In the genomic region with DNA sequence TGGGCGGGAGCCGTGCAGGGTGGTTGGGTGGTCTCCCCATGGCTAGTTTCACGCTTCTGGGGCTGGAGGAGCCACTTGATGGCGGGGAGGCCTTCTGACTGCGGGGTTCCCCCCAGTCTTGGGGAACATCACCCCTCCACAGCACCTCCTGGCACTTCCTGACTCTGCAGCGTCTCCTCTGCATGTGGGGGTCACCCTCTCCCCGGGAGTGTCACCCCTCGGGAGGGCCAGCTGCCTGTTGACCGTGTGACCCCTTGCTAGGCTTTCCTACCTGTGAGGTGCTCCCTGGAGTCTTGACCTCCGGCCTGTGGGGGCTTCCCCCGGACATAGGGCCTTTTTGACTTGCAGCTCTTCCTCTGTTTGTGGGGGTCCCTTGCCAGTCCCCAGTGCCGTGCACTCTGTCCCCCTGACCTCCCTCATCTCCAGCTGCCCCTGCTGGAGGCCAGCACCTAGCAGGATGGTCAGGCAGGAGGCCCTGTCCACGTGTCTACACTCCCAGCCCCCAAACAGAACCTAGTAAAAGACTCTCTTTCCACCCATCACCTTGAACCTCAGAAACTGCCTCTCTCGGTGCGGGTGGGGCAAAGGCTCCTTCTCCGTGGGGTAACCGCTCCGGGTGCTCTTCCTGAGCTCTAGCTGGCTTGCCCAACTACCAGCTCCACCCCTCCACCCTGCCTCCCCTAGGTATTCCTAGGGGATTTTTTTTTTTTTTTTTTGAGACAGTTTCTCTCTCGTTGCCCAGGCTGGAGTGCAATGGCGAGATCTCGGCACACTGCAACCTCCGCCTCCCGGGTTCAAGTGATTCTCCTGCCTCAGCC, we compare ENCODE assay signal across 8 cellular contexts. TPM values are rescaled to one million over a fixed set of nuclear protein-coding genes. Genes with fewer than 3 reads are reported as not detected.
DNase-seq lines count a peak whose midpoint lies in the region; ATAC-seq and TF ChIP-seq lines count a peak whose summit lies in the region.

No MANE protein-coding gene starts in this region.

- H3K27me3 Mint-ChIP-seq in CD4-positive, alpha-beta memory T cell, result peaks cover 0 to 2% of the 10 kb centered on the region in 2 donors
- H3K27me3 Mint-ChIP-seq in activated naive CD8-positive, alpha-beta T cell, result no peaks in the 10 kb centered on the region

- H3K36me3 ChIP-seq in CD4-positive, alpha-beta memory T cell (ENCODE audit: insufficient read depth, low read length), result no peaks in the 10 kb centered on the region
- H3K36me3 ChIP-seq in kidney epithelial cell (ENCODE audit: control insufficient read depth, insufficient read depth, low read length), result no peaks in the 10 kb centered on the region
- peaks cover 3% of the 10 kb centered on the region for H3K36me3 ChIP-seq in thymus (ENCODE audit: control insufficient read depth, insufficient read depth)

- no peaks in the 10 kb centered on the region for H3K9me3 ChIP-seq in CD4-positive, alpha-beta memory T cell (ENCODE audit: control insufficient read depth in 1 of 2, low read length in 2 of 2)
- no peaks in the 10 kb centered on the region for H3K9me3 ChIP-seq in thymus (ENCODE audit: control insufficient read depth)

- no peaks in the 10 kb centered on the region for H3K9me3 Mint-ChIP-seq in CD4-positive, alpha-beta memory T cell
- no peaks in the 10 kb centered on the region for H3K9me3 Mint-ChIP-seq in activated naive CD8-positive, alpha-beta T cell (ENCODE audit: low read depth)

- peak overlapping the region; percentile 56 for H3K27ac ChIP-seq in CD4-positive, alpha-beta memory T cell (ENCODE audit: low read depth, low read length)
- peak overlapping the region; percentile 81 for H3K27ac ChIP-seq in thymus (ENCODE audit: low read depth)

- H3K36me3 Mint-ChIP-seq in CD4-positive, alpha-beta memory T cell, result no peaks in the 10 kb centered on the region
- H3K36me3 Mint-ChIP-seq in activated naive CD8-positive, alpha-beta T cell, result no peaks in the 10 kb centered on the region

- H3K4me1 ChIP-seq in CD4-positive, alpha-beta memory T cell (ENCODE audit: insufficient read depth, low read length), result peaks cover 15% of the 10 kb centered on the region
- H3K4me1 ChIP-seq in thymus (ENCODE audit: control insufficient read depth, insufficient read depth, low read length), result peaks cover 11% of the 10 kb centered on the region

- POLR2A ChIA-PET in CD4-positive, alpha-beta memory T cell (lab: Charles Lee; ENCODE audit: partially characterized antibody), result interaction anchor here (1.2 kb wide), 1 partner anchor 16 kb away, joined by 8 read pairs; no protein-coding TSS in a partner anchor

- CTCF ChIA-PET in CD4-positive, alpha-beta memory T cell (lab: Charles Lee; ENCODE audit: partially characterized antibody), result interaction anchor here (1.0 kb wide), 1 partner anchor 72 kb away, joined by 3 read pairs; no protein-coding TSS in a partner anchor

- no peak for DNase-seq in CD4-positive, alpha-beta memory T cell
- DNase-seq in HFF-Myc (ENCODE audit: extremely low read depth, low read depth) (no peak), kidney epithelial cell (ENCODE audit: low read depth) (no peak), NCI-H128 (lab: John Stamatoyannopoulos, UW; ENCODE audit: unreplicated experiment) (no peak)
- no peak for DNase-seq in activated effector memory CD4-positive, alpha-beta T cell treated with Interleukin-2 at 50 U/mL for 16 hours

- no peak for ATAC-seq in HG03025 (IDR thresholded peaks at IDR 0.05; ENCODE audit: low FRiP score, unreplicated experiment)

- intact Hi-C loops in CD4-positive, alpha-beta memory T cell (cut with micrococcal nuclease), result loop anchor here (1.0 to 2.0 kb wide), 3 partner anchors 17 to 159 kb away; partner anchors contain the start of gene BRI3BP

- 53% methylated on average over 23 of the region's 23 CpGs for WGBS in thymus

- H3K4me1 Mint-ChIP-seq in CD4-positive, alpha-beta memory T cell, result peaks cover 11 to 21% (median 13%) of the 10 kb centered on the region in 4 donors
- peaks cover 16% of the 10 kb centered on the region for H3K4me1 Mint-ChIP-seq in activated naive CD8-positive, alpha-beta T cell (ENCODE audit: low read depth)

- TF ChIP-seq CTCF in HFF-Myc (IDR thresholded peaks at IDR 0.05; ENCODE audit: low read depth, low read length, missing control alignments), result no peak
- no peak for TF ChIP-seq CTCF in kidney epithelial cell (IDR thresholded peaks at IDR 0.05; ENCODE audit: insufficient read depth, low read length, poor library complexity, severe bottlenecking)

- peak overlapping the region; percentile 52 to 89 (median 76) for H3K27ac Mint-ChIP-seq in CD4-positive, alpha-beta memory T cell
- no peak overlapping the region for H3K27ac Mint-ChIP-seq in activated naive CD8-positive, alpha-beta T cell

- peaks cover 7% of the 10 kb centered on the region for H3K27me3 ChIP-seq in CD4-positive, alpha-beta memory T cell (ENCODE audit: insufficient read depth, low read length)
- H3K27me3 ChIP-seq in kidney epithelial cell (ENCODE audit: control insufficient read depth, insufficient read depth, low read length), result no peaks in the 10 kb centered on the region
- no peaks in the 10 kb centered on the region for H3K27me3 ChIP-seq in thymus (ENCODE audit: control insufficient read depth, insufficient read depth)

- peak overlapping the region; percentile 73 to 91 (median 88) for H3K4me3 Mint-ChIP-seq in CD4-positive, alpha-beta memory T cell
- H3K4me3 Mint-ChIP-seq in activated naive CD8-positive, alpha-beta T cell, result peak overlapping the region; percentile 86

- H3K4me3 ChIP-seq in CD4-positive, alpha-beta memory T cell (ENCODE audit: low read length in 2 of 2), result peak overlapping the region in 1 of 2 donors; percentile 58
- H3K4me3 ChIP-seq in HFF-Myc (replicated peaks; ENCODE audit: low read depth, low read length), result peak overlapping the region; percentile 75
- peak overlapping the region; percentile 47 for H3K4me3 ChIP-seq in kidney epithelial cell (ENCODE audit: low read depth, low read length)
- peak overlapping the region; percentile 97 for H3K4me3 ChIP-seq in thymus (ENCODE audit: low read length)

RNA-seq across cellular contexts. Expression of gene AACS, which starts 0.7 kb away (rescaled TPM):
- total RNA-seq in CD4-positive, alpha-beta memory T cell, result 10 to 100 TPM; 11.8 to 12.2 TPM
- 10 to 100 TPM in 1 of 2 donors, 1 to 10 TPM in 1; 9.7 to 12.5 TPM for polyA plus RNA-seq in CD4-positive, alpha-beta memory T cell
- 32.5 and 35.7 TPM in 2 replicates for total RNA-seq in kidney epithelial cell
- polyA plus RNA-seq in thymus, result 17.0 TPM
